Comparison of ENCODE assay signal across 8 cellular contexts in the genomic region with DNA sequence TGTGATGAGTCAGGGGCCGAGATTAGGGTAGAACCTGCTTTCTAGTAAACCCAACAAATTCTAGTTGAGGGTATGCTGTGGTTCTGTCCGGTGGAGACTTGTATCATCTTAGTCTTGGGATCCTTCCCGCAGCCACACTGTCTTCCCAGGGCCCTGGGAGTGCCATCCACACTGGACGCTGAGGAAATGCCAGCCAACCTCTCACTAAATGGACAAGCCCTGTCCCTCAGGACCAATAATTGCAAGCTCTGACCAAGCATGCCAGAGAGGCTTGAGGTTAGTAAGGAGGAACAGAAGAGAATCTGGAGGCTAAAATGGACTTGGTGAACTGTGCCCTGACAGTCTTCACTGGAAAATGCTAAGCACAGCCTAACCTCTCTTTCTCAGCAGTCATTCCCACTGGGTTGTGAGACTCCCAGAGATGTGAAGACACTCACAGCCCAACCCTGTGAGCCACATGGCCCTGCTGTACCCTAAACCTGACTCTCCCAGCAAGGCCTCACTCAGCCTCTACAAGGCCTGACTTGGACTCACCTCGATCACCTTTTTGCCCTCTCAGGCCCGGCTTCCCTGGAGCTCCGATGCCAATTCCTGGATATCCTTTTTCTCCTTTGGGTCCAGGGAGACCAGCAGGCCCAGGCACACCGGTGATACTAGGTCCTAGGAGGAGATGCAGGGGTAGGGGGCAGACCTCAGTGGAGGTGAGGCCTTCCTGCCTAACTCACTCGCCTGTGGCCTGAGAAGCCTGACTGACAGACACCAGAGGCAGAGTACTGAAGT.
"Had no signal": no experiment of that assay in that cellular context is flagged by ENCODE, and none has a peak within 500 bp of the region (broad histone marks: within the 10 kb centered on the region; RNA-seq: fewer than 3 reads in every experiment).

No MANE protein-coding gene starts in this region.

- H3K4me3 Mint-ChIP-seq: HFFc6, IgD-negative memory B cell had no signal

- H3K4me1 ChIP-seq: HAP-1 had no signal

- DNase-seq: GM23248, GOT3, H7, HFFc6 had no signal

- FAIRE-seq: HepG2 had no signal

- H3K36me3 Mint-ChIP-seq: IgD-negative memory B cell had no signal

- H3K27ac ChIP-seq: GM23248, HL-60 had no signal

- H3K27ac Mint-ChIP-seq: HFFc6, IgD-negative memory B cell had no signal

- H3K4me3 ChIP-seq: GM23248, HAP-1 had no signal

- H3K9me3 Mint-ChIP-seq: HFFc6 had no signal

- H3K9me3 ChIP-seq: HAP-1 had no signal

- H2AFZ ChIP-seq: GM23248 had no signal

- H3K9ac ChIP-seq: GM23248 had no signal
